In the genomic region with DNA sequence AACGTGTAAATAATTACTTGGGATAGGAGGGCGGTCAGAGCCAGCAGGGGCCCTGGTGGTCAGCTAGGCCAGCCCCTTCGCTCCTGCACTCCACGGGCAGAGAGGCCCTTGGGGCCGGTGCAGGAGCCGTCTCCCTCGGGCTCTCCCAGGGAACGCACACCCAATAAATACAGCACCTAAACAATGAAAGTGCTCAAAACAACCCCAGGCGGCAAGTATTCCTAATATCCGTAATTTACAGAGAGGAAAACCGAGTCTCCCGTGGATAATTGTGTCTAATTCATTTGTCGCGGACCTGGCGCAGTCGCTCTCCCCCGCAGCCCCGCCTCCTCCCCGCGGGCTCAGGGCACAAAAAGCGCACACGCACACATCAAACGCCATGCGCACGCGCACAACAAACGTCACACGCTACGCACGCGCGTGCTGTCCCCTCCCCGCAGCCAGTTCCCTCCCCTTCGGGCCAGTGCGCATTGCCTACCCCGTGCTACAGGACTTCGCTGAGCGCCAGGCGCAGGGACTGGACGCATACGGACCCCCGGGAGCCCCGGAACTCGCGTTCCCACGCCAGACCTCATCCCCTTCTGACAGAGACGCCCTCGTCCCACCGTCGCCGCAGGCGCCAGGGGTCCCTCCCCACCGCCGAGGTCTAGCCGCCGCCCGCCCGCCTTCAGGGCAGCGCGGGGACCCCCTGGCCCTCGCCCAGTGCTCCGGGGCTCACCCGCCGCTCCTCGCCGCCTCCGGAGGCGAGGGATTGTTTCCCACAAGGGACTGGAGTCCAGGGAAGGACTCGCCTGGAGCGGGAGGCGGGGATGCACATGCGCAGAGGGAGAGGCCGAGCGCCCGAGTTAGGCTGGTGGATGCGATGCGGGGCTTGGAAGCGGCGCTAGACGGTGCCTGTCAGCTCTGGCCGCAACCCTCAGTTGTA, we compare ENCODE assay signal across 1 cellular context.
TF ChIP-seq lines count a peak whose summit lies in the region.

Gene ZNF248 (minus strand): TSS at position 324 of the 925 bp plus-strand sequence. CDS start 1,300 bp downstream, outside the sequence.

TF ChIP-seq in SK-N-SH, 30 proteins besides CTCF, POLR2A, EP300 and RAD21 (continued from another document):
- TF ChIP-seq SIN3A (IDR thresholded peaks at IDR 0.05; ENCODE audit: borderline replicate concordance, low read depth, low read length) (no peak), CHD2 (IDR thresholded peaks at IDR 0.05; ENCODE audit: low read length, partially characterized antibody) (no peak), GABPA (IDR thresholded peaks at IDR 0.05; ENCODE audit: low read depth) (no peak), TEAD4 (IDR thresholded peaks at IDR 0.05; ENCODE audit: borderline replicate concordance, insufficient read depth) (no peak), MEF2A (IDR thresholded peaks at IDR 0.05; ENCODE audit: borderline replicate concordance, low read depth) (no peak), FOSL2 (IDR thresholded peaks at IDR 0.05; ENCODE audit: borderline replicate concordance, low read depth) (no peak), MAX (IDR thresholded peaks at IDR 0.05; ENCODE audit: low read depth) (peak; percentile 87), GATA2 (CRISPR knock-in tag; IDR thresholded peaks at IDR 0.05) (peak; percentile 6; the same call in 1 of the 2 replicates), TAF1 (IDR thresholded peaks at IDR 0.05; ENCODE audit: borderline replicate concordance, low read depth, low read length) (peak; percentile 81), NFIC (IDR thresholded peaks at IDR 0.05; ENCODE audit: borderline replicate concordance) (no peak), RXRA (IDR thresholded peaks at IDR 0.05; ENCODE audit: borderline replicate concordance, low read depth) (no peak), MXI1 (IDR thresholded peaks at IDR 0.05; ENCODE audit: low read depth, low read length) (peak; percentile 95), SMC3 (IDR thresholded peaks at IDR 0.05; ENCODE audit: low read depth, low read length) (no peak), FOXJ3 (CRISPR knock-in tag; IDR thresholded peaks at IDR 0.05) (no peak), IRF3 (IDR thresholded peaks at IDR 0.05; ENCODE audit: low read depth, low read length) (no peak), FOXM1 (IDR thresholded peaks at IDR 0.05; ENCODE audit: low read depth) (no peak), USF2 (IDR thresholded peaks at IDR 0.05; ENCODE audit: borderline replicate concordance, low read depth, low read length) (no peak), EZH2phosphoT487 (IDR thresholded peaks at IDR 0.05; ENCODE audit: borderline replicate concordance, low read depth) (no peak), PBX3 (IDR thresholded peaks at IDR 0.05) (no peak), POLR2AphosphoS5 (IDR thresholded peaks at IDR 0.05; ENCODE audit: low read depth, low read length) (peak; percentile 98), JUND (IDR thresholded peaks at IDR 0.05) (no peak), TCF12 (IDR thresholded peaks at IDR 0.05) (no peak), NRF1 (IDR thresholded peaks at IDR 0.05; ENCODE audit: low read depth, low read length) (peak; percentile 97), YY1 (IDR thresholded peaks at IDR 0.05; ENCODE audit: low read depth) (no peak)
- TF ChIP-seq, protein P1, sequence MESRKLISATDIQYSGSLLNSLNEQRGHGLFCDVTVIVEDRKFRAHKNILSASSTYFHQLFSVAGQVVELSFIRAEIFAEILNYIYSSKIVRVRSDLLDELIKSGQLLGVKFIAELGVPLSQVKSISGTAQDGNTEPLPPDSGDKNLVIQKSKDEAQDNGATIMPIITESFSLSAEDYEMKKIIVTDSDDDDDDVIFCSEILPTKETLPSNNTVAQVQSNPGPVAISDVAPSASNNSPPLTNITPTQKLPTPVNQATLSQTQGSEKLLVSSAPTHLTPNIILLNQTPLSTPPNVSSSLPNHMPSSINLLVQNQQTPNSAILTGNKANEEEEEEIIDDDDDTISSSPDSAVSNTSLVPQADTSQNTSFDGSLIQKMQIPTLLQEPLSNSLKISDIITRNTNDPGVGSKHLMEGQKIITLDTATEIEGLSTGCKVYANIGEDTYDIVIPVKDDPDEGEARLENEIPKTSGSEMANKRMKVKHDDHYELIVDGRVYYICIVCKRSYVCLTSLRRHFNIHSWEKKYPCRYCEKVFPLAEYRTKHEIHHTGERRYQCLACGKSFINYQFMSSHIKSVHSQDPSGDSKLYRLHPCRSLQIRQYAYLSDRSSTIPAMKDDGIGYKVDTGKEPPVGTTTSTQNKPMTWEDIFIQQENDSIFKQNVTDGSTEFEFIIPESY (IDR thresholded peaks at IDR 0.05; ENCODE audit: borderline replicate concordance, low read depth): no peak
- TF ChIP-seq, protein P2, sequence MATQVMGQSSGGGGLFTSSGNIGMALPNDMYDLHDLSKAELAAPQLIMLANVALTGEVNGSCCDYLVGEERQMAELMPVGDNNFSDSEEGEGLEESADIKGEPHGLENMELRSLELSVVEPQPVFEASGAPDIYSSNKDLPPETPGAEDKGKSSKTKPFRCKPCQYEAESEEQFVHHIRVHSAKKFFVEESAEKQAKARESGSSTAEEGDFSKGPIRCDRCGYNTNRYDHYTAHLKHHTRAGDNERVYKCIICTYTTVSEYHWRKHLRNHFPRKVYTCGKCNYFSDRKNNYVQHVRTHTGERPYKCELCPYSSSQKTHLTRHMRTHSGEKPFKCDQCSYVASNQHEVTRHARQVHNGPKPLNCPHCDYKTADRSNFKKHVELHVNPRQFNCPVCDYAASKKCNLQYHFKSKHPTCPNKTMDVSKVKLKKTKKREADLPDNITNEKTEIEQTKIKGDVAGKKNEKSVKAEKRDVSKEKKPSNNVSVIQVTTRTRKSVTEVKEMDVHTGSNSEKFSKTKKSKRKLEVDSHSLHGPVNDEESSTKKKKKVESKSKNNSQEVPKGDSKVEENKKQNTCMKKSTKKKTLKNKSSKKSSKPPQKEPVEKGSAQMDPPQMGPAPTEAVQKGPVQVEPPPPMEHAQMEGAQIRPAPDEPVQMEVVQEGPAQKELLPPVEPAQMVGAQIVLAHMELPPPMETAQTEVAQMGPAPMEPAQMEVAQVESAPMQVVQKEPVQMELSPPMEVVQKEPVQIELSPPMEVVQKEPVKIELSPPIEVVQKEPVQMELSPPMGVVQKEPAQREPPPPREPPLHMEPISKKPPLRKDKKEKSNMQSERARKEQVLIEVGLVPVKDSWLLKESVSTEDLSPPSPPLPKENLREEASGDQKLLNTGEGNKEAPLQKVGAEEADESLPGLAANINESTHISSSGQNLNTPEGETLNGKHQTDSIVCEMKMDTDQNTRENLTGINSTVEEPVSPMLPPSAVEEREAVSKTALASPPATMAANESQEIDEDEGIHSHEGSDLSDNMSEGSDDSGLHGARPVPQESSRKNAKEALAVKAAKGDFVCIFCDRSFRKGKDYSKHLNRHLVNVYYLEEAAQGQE (IDR thresholded peaks at IDR 0.05; ENCODE audit: low read depth, low read length): no peak
